ENCODE assay signal across 1 cellular context in genomic region chr12:118344829-118345228, GRCh38.
TF ChIP-seq lines count a peak whose summit lies in the region.

No MANE protein-coding gene starts in this region.

TF ChIP-seq in K562, 482 proteins besides CTCF, POLR2A, EP300 and RAD21 (continued from another document):
- TF ChIP-seq ZNF407 (IDR thresholded peaks at IDR 0.05; ENCODE audit: low read depth) (no peak), CAMTA2 (CRISPR knock-in tag; conservative IDR thresholded peaks at IDR 0.05) (no peak), NONO (IDR thresholded peaks at IDR 0.05; ENCODE audit: low read depth in 2 of 2, low read length in 1 of 2) (no peak), KLF16 (IDR thresholded peaks at IDR 0.05) (no peak), BRF2 (IDR thresholded peaks at IDR 0.05; ENCODE audit: borderline replicate concordance, insufficient read depth, insufficient read length) (no peak), POLR2AphosphoS5 (IDR thresholded peaks at IDR 0.05; ENCODE audit: control insufficient read depth, insufficient read depth, low read depth, low read length) (no peak)
